8 cellular contexts compared by ENCODE assay signal in the genomic region with DNA sequence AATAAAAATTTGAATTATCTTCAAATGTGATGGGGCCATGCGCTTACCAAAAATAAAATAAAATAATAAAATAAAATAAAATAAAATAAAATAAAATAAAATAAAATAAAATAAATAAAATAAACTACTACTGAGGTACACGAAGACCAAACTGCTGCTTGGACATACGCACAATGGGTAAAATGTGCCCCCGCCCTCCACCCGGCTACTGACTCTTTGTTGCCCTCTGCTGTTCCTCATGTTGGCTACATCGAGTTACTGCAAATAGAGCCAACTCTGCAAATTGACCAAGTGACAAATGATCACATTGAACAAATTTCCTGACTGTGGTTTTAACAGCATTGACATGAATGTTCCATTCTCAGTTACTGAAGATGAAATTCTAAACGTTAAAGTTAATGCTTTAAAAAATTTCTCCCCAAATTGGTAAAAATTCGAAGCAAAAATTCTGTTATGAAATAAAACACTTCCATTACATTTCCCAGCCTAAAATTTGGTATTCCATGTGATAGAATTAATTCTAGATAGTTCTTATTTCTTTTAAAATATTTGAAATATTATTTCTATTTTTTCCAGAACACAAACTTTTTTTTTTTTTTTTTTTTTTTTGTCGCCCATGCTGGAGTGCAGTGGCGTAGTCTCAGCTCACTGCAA. TPM values are rescaled to one million over a fixed set of nuclear protein-coding genes. Genes with fewer than 3 reads are reported as not detected.
DNase-seq lines count a peak whose midpoint lies in the region; ATAC-seq and TF ChIP-seq lines count a peak whose summit lies in the region.

No MANE protein-coding gene starts in this region.

- no peaks in the 10 kb centered on the region for H3K4me1 Mint-ChIP-seq in activated B cell treated with CpG ODN at 0.5 μM for 24 hours

- H3K27ac ChIP-seq in fibroblast of lung (ENCODE audit: insufficient read depth, low read length): no peak overlapping the region

- no peak overlapping the region for H3K9ac ChIP-seq in fibroblast of lung (ENCODE audit: insufficient read depth, low read length)

- ATAC-seq in GM18499 (IDR thresholded peaks at IDR 0.05; ENCODE audit: insufficient read depth, unreplicated experiment) (peak; percentile 48), HG02884 (IDR thresholded peaks at IDR 0.05; ENCODE audit: unreplicated experiment) (peak; percentile 79), activated B cell treated with CpG ODN at 0.5 μM for 24 hours (ENCODE audit: low read depth) (peak; percentile 77)

- DNase-seq in AML-193 (lab: John Stamatoyannopoulos, UW) (peak; percentile 58 to 61), NCI-H2107 (lab: John Stamatoyannopoulos, UW) (peak; percentile 62), activated B cell treated with CpG ODN at 0.5 μM for 24 hours (no peak), fibroblast of lung (ENCODE audit: low read depth in 2 of 2) (peak; percentile 42 to 54), nucleus accumbens (lab: John Stamatoyannopoulos, UW) (peak in 35 of 56 donors; percentile 0 to 69 (median 18)), cortex of kidney (lab: John Stamatoyannopoulos, UW) (no peak)

- intact Hi-C loops in activated B cell treated with CpG ODN at 0.5 μM for 24 hours (cut with micrococcal nuclease): loop anchor here (1.0 to 10.0 kb wide), 6 partner anchors 121 to 1307 kb away; no protein-coding TSS in a partner anchor

- H2AFZ ChIP-seq in fibroblast of lung (ENCODE audit: low read length): no peak overlapping the region

- no peaks in the 10 kb centered on the region for H3K79me2 ChIP-seq in fibroblast of lung (ENCODE audit: control insufficient read depth, insufficient read depth, low read length)

- POLR2A ChIA-PET in activated B cell treated with CpG ODN at 0.5 μM for 24 hours (lab: Charles Lee): no interaction called here

- CTCF ChIA-PET in activated B cell treated with CpG ODN at 0.5 μM for 24 hours (lab: Charles Lee): interaction anchor here (0.6 to 1.4 kb wide), 3 partner anchors 70 to 1826 kb away, joined by 3 to 4 read pairs (median 3); no protein-coding TSS in a partner anchor

- H3K4me1 ChIP-seq in fibroblast of lung (ENCODE audit: control insufficient read depth, extremely low read depth, insufficient read depth, low read length): no peaks in the 10 kb centered on the region

- no peak overlapping the region for H3K4me2 ChIP-seq in fibroblast of lung (ENCODE audit: extremely low read depth, insufficient read depth, low read length)

- H3K27ac Mint-ChIP-seq in activated B cell treated with CpG ODN at 0.5 μM for 24 hours: no peak overlapping the region

- H3K36me3 ChIP-seq in fibroblast of lung (ENCODE audit: control insufficient read depth, insufficient read depth, low read length): no peaks in the 10 kb centered on the region

- no peaks in the 10 kb centered on the region for H3K36me3 Mint-ChIP-seq in activated B cell treated with CpG ODN at 0.5 μM for 24 hours (ENCODE audit: low read depth)

- H3K27me3 Mint-ChIP-seq in activated B cell treated with CpG ODN at 0.5 μM for 24 hours: no peaks in the 10 kb centered on the region

- H4K20me1 ChIP-seq in fibroblast of lung (ENCODE audit: control insufficient read depth, extremely low read depth, insufficient read depth, low read length): no peaks in the 10 kb centered on the region

- H3K4me3 ChIP-seq in fibroblast of lung (replicated peaks in 1 of 4; ENCODE audit: control extremely low read depth in 1 of 4, insufficient read depth in 1 of 4, low read depth in 3 of 4, low read length in 4 of 4): no peak overlapping the region

- H3K4me3 Mint-ChIP-seq in activated B cell treated with CpG ODN at 0.5 μM for 24 hours: no peak overlapping the region

- H3K9me3 ChIP-seq in fibroblast of lung (ENCODE audit: control insufficient read depth, insufficient read depth, low read depth, low read length): no peaks in the 10 kb centered on the region

- H3K27me3 ChIP-seq in fibroblast of lung (ENCODE audit: control insufficient read depth, insufficient read depth, low read length): no peaks in the 10 kb centered on the region

- H3K9me3 Mint-ChIP-seq in activated B cell treated with CpG ODN at 0.5 μM for 24 hours: no peaks in the 10 kb centered on the region

- TF ChIP-seq CTCF in activated B cell treated with CpG ODN at 0.5 μM for 24 hours (IDR thresholded peaks at IDR 0.05) (no peak), fibroblast of lung (conservative IDR thresholded peaks at IDR 0.05 in 1 of 2, IDR thresholded peaks at IDR 0.05 in 1 of 2; ENCODE audit: low read depth in 1 of 2, low read length in 2 of 2) (peak; percentile 69 to 86)

RNA-seq across cellular contexts. Expression of a gene that starts 18.8 kb away (rescaled TPM):
- total RNA-seq in activated B cell treated with CpG ODN at 0.5 μM for 24 hours (not detected in 2 replicates), fibroblast of lung (0.26 and 0.66 TPM in 2 replicates)
- 0.53 and 0.61 TPM in 2 replicates for polyA plus RNA-seq in fibroblast of lung
- 0.40 and 0.62 TPM in 2 replicates for polyA plus RNA-seq in fibroblast of lung (2012)
- polyA minus RNA-seq in fibroblast of lung (ENCODE audit: low replicate concordance): not detected in 2 replicates

Comparison
In these comparisons a context has a peak if more than half of its experiments do, and no peak if none do; other contexts are left out.
1. DNase-seq: peak in AML-193 (2 of 2), NCI-H2107 (single experiment), fibroblast of lung (2 of 2) and nucleus accumbens (35 of 56); none in activated B cell treated with CpG ODN at 0.5 μM for 24 hours (single experiment) and cortex of kidney (single experiment).
2. Peak in every context shown above with its lines, with median percentiles within 50 percentile points of each other: ATAC-seq.